ENCODE assay signal across 1 cellular context in the genomic region with DNA sequence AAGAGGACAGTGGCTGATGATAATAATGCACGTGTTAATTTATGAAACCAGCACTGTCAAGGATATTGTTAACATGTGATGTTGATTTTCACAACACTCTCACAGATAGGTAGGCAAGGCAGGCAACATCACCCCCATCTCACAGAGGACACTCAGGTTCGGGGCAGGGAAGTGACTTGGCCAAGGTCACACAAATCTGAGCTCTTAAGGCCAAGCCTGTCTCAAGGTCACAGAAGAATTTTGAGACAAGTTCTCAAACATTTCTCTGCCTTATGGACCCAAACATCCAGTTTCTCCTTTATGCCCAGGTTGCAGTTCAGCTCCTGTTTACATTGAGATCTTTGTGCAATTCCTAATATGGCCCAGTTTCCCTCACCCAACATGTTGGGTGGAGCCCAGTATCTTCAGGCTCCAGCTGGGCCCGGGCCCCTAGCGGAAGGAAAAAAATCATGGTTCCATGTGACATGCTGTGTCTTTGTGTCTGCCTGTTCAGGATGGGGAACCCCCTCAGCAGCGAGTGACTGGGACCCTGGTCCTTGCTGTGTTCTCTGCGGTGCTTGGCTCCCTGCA.
TF ChIP-seq lines count a peak whose summit lies in the region.

No MANE protein-coding gene starts in this region.

TF ChIP-seq in IMR-90, 13 proteins besides CTCF, POLR2A, EP300 and RAD21:
- TF ChIP-seq CEBPB (IDR thresholded peaks at IDR 0.05; ENCODE audit: low read depth, low read length) (no peak), FOS (IDR thresholded peaks at IDR 0.05; ENCODE audit: low read depth, low read length) (no peak), MAFK (IDR thresholded peaks at IDR 0.05; ENCODE audit: low read depth, low read length) (no peak), SMC3 (IDR thresholded peaks at IDR 0.05; ENCODE audit: low read depth, low read length) (no peak), RCOR1 (IDR thresholded peaks at IDR 0.05; ENCODE audit: insufficient replicate concordance, low read length) (no peak)
- TF ChIP-seq, protein P1, sequence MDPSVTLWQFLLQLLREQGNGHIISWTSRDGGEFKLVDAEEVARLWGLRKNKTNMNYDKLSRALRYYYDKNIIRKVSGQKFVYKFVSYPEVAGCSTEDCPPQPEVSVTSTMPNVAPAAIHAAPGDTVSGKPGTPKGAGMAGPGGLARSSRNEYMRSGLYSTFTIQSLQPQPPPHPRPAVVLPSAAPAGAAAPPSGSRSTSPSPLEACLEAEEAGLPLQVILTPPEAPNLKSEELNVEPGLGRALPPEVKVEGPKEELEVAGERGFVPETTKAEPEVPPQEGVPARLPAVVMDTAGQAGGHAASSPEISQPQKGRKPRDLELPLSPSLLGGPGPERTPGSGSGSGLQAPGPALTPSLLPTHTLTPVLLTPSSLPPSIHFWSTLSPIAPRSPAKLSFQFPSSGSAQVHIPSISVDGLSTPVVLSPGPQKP (IDR thresholded peaks at IDR 0.05; ENCODE audit: borderline replicate concordance, low read depth, low read length), result no peak
TF ChIP-seq in IMR-90: peak in this region for 0.
